In the genomic region with DNA sequence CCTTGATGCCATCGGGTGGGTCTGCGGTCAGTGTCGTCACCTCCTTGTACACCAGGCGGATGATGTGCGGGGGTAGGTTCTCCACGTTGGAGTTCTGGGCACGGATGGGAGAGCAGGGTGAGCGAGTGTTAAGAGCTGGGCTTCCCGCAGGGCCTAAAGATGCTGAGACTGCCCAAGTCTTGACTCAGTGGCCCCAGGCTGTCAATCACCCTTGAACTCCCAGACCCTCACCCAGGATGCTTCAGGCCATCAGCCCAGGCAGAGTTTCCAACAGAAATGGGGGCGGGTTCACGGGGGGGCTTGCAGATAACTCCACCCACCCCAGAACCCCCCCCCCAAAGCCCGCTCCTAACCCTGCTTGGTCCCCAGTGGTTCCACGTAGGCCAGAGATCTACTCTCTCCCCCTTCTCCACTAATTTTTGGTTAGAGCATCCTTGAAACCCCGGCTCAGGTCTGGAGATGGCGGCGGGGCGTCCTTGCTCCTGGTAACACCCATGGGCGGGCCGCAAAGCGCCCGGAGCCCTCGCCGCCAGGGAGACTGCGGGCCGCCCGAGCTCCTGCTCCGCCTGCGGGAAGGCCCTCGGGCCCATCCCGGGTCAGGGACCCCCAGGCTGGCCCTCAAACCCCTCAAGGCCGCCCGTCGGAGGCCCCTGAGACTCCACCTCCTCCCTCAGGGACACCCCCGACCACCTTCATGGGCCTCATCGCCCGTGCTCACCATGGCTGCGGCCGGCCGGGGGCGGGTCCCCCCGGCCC, we compare ENCODE assay signal across 9 cellular contexts. TPM values are rescaled to one million over a fixed set of nuclear protein-coding genes. Genes with fewer than 3 reads are reported as not detected.
A peak's percentile ranks its signal among the peaks of the same experiment; 100 is the strongest.
DNase-seq lines count a peak whose midpoint lies in the region; ATAC-seq and TF ChIP-seq lines count a peak whose summit lies in the region.
"Had no signal": no experiment of that assay in that cellular context is flagged by ENCODE, and none has a peak within 500 bp of the region (broad histone marks: within the 10 kb centered on the region; RNA-seq: fewer than 3 reads in every experiment).

No MANE protein-coding gene starts in this region.

- TF ChIP-seq CTCF in activated B cell treated with CpG ODN at 0.5 μM for 24 hours (IDR thresholded peaks at IDR 0.05) (no peak), nephron (IDR thresholded peaks at IDR 0.05; ENCODE audit: unreplicated experiment in 3 of 3) (no peak)

- WGBS in esophagus, 2 donors, result 8% methylated on average over 37 to 41 of the region's 41 CpGs

- H3K27ac Mint-ChIP-seq in activated B cell treated with CpG ODN at 0.5 μM for 24 hours (peak overlapping the region; percentile 70), nephron (peak overlapping the region; percentile 33 to 99 (median 99))

- H3K4me3 Mint-ChIP-seq in activated B cell treated with CpG ODN at 0.5 μM for 24 hours (peak overlapping the region; percentile 91), nephron (peak overlapping the region; percentile 91 to 97 (median 97))

- H3K4me3 ChIP-seq in esophagus (ENCODE audit: low read depth in 1 of 2, low read length in 2 of 2), result peak overlapping the region; percentile 76 to 88

- intact Hi-C loops in activated B cell treated with CpG ODN at 0.5 μM for 24 hours (cut with micrococcal nuclease), result loop anchor here (1.0 to 5.0 kb wide), 3 partner anchors 200 to 1290 kb away; a partner anchor contains a TSS

- H3K9me3 ChIP-seq in esophagus (ENCODE audit: control insufficient read depth in 2 of 2, insufficient read depth in 1 of 2, low read depth in 1 of 2, low read length in 1 of 2), result no peaks in the 10 kb centered on the region

- peak overlapping the region; percentile 87 to 99 for H3K27ac ChIP-seq in esophagus (ENCODE audit: low read depth in 2 of 2, low read length in 1 of 2)

- DNase-seq in activated CD8-positive, alpha-beta memory T cell treated with anti-CD3 and anti-CD28 coated beads, Interleukin-2, amount 50 U/mL, for 48 hours, result peak; percentile 76
- DNase-seq in activated CD8-positive, alpha-beta memory T cell treated with anti-CD3 and anti-CD28 coated beads, Interleukin-2, amount 50 U/mL, for 4 hours, result no peak
- no peak for DNase-seq in activated B cell treated with CpG ODN at 0.5 μM for 24 hours
- DNase-seq in medulla oblongata (ENCODE audit: extremely low spot score), result no peak
- no peak for DNase-seq in NCI-H2107 (lab: John Stamatoyannopoulos, UW)

- H3K36me3 Mint-ChIP-seq in activated B cell treated with CpG ODN at 0.5 μM for 24 hours (ENCODE audit: low read depth) (peaks cover 41% of the 10 kb centered on the region), nephron (ENCODE audit: low read depth) (peaks cover 34% of the 10 kb centered on the region)

- peaks cover 4 to 19% of the 10 kb centered on the region in 2 donors for H3K36me3 ChIP-seq in esophagus (ENCODE audit: control insufficient read depth in 2 of 2, insufficient read depth in 2 of 2, low read length in 1 of 2)

- H3K4me1 Mint-ChIP-seq in activated B cell treated with CpG ODN at 0.5 μM for 24 hours (peaks cover 24% of the 10 kb centered on the region), nephron (peaks cover 30% of the 10 kb centered on the region)

- peaks cover 5 to 24% of the 10 kb centered on the region in 2 donors for H3K4me1 ChIP-seq in esophagus (ENCODE audit: control insufficient read depth in 2 of 2, insufficient read depth in 2 of 2, low read length in 1 of 2)

- ATAC-seq in HG03108 (IDR thresholded peaks at IDR 0.05; ENCODE audit: unreplicated experiment), result peak; percentile 2
- ATAC-seq in activated B cell treated with CpG ODN at 0.5 μM for 24 hours (ENCODE audit: low read depth), result no peak

- H3K9me3 Mint-ChIP-seq in activated B cell treated with CpG ODN at 0.5 μM for 24 hours (peaks cover 5% of the 10 kb centered on the region), nephron (peaks cover 5% of the 10 kb centered on the region)

- POLR2A ChIA-PET in activated B cell treated with CpG ODN at 0.5 μM for 24 hours (lab: Charles Lee), result interaction anchor here (0.5 to 11.4 kb wide), 41 partner anchors 8 to 1876 kb away, joined by 3 to 215 read pairs (median 5); a partner anchor contains a TSS

- H3K27me3 Mint-ChIP-seq in activated B cell treated with CpG ODN at 0.5 μM for 24 hours, result no peaks in the 10 kb centered on the region
- H3K27me3 Mint-ChIP-seq in nephron (ENCODE audit: low read depth), result peaks cover 9% of the 10 kb centered on the region

- no peaks in the 10 kb centered on the region for H3K27me3 ChIP-seq in esophagus (ENCODE audit: control insufficient read depth in 1 of 2, insufficient read depth in 2 of 2, low read length in 2 of 2)

- CTCF ChIA-PET in activated B cell treated with CpG ODN at 0.5 μM for 24 hours (lab: Charles Lee), result interaction anchor here (1.1 to 1.9 kb wide), 2 partner anchors 23 to 266 kb away, joined by 3 to 4 read pairs; a partner anchor contains a TSS

RNA-seq across cellular contexts. Expression of a gene that starts 0.5 kb away (rescaled TPM):
- 29.6 and 34.6 TPM in 2 replicates for total RNA-seq in activated B cell treated with CpG ODN at 0.5 μM for 24 hours
- polyA plus RNA-seq in esophagus, result 10 to 100 TPM; 12.8 to 24.1 TPM

RNA-seq across cellular contexts. Expression of a gene that starts 21.3 kb away (rescaled TPM):
- 3,790 and 4,042 TPM in 2 replicates for total RNA-seq in activated B cell treated with CpG ODN at 0.5 μM for 24 hours
- 1,000 to 10,000 TPM; 2,179 to 2,435 TPM for polyA plus RNA-seq in esophagus

RNA-seq across cellular contexts. Expression of a gene that starts 23.0 kb away (rescaled TPM):
- total RNA-seq in activated B cell treated with CpG ODN at 0.5 μM for 24 hours, result 3.8 and 4.9 TPM in 2 replicates
- polyA plus RNA-seq in esophagus, result under 1 TPM; 0.49 to 0.98 TPM

RNA-seq across cellular contexts. Expression of a gene that starts 30.4 kb away (rescaled TPM):
- total RNA-seq in activated B cell treated with CpG ODN at 0.5 μM for 24 hours, result not detected in 2 replicates
- polyA plus RNA-seq in esophagus, result not detected
- total RNA-seq: glomerular endothelial cell had no signal

RNA-seq across cellular contexts. Expression of a gene that starts 36.1 kb away (rescaled TPM):
- total RNA-seq in activated B cell treated with CpG ODN at 0.5 μM for 24 hours, result not detected in 2 replicates
- under 1 TPM in 1 of 2 donors, not detected in 1; 0.01 TPM for polyA plus RNA-seq in esophagus
- total RNA-seq: glomerular endothelial cell had no signal
